In the genomic region with DNA sequence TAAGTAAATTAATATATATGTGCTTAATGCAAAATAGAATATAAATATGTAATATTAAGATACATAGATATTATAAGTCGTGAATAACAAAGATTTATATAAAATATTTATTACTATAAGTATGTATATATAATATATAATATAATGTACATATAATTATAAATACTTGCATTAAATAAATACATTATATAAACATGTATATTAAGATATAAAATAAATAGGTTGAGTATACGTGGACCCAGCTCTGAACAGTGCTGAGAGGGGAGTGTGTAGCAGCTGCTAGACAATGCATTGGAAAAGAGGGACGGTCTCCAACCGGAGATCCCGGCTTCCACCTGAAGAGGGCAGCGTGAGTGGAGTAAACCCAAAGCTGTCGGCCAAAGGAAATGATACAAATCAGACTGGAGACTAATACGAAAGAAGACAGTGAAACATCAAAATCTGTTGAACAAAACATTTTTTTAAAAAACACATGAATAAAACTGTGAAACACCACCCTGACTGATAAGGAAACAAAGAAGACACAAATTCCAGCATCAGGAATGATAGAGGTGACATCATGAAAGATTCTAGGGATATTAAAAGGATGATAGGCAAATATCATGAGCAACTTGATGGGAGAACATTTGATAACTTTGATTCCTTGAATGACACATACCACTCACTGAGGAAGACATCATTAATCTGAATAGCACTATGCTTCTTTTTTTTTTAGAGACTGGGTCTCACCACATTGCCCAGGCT, we compare ENCODE assay signal across 1 cellular context.
TF ChIP-seq lines count a peak whose summit lies in the region.

No MANE protein-coding gene starts in this region.

TF ChIP-seq in GM12878, 131 proteins besides CTCF, POLR2A, EP300 and RAD21 (continued from another document):
- TF ChIP-seq, protein P1, sequence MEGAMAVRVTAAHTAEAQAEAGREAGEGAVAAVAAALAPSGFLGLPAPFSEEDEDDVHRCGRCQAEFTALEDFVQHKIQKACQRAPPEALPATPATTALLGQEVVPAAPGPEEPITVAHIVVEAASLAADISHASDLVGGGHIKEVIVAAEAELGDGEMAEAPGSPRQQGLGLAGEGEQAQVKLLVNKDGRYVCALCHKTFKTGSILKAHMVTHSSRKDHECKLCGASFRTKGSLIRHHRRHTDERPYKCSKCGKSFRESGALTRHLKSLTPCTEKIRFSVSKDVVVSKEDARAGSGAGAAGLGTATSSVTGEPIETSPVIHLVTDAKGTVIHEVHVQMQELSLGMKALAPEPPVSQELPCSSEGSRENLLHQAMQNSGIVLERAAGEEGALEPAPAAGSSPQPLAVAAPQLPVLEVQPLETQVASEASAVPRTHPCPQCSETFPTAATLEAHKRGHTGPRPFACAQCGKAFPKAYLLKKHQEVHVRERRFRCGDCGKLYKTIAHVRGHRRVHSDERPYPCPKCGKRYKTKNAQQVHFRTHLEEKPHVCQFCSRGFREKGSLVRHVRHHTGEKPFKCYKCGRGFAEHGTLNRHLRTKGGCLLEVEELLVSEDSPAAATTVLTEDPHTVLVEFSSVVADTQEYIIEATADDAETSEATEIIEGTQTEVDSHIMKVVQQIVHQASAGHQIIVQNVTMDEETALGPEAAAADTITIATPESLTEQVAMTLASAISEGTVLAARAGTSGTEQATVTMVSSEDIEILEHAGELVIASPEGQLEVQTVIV (IDR thresholded peaks at IDR 0.05; ENCODE audit: borderline replicate concordance, partially characterized antibody): no peak
- TF ChIP-seq TCF7 (IDR thresholded peaks at IDR 0.05; ENCODE audit: borderline replicate concordance) (no peak), STAT3 (IDR thresholded peaks at IDR 0.05; ENCODE audit: low read depth, low read length) (no peak), PML (IDR thresholded peaks at IDR 0.05; ENCODE audit: low read length) (no peak), CHD2 (IDR thresholded peaks at IDR 0.05; ENCODE audit: borderline replicate concordance, low read depth, low read length) (no peak)
TF ChIP-seq in GM12878: peak in this region for 3.
